Comparison of ENCODE assay signal across 9 cellular contexts in genomic region chr16:660459-661183, GRCh38. TPM values are rescaled to one million over a fixed set of nuclear protein-coding genes. Genes with fewer than 3 reads are reported as not detected.
DNase-seq lines count a peak whose midpoint lies in the region; TF ChIP-seq lines count a peak whose summit lies in the region.
"Had no signal": no experiment of that assay in that cellular context is flagged by ENCODE, and none has a peak within 500 bp of the region (broad histone marks: within the 10 kb centered on the region; RNA-seq: fewer than 3 reads in every experiment).

No MANE protein-coding gene starts in this region.

- H3K4ac ChIP-seq in H9 (ENCODE audit: low read depth, low read length), result no peak overlapping the region

- H4K8ac ChIP-seq in H9 (replicated peaks; ENCODE audit: insufficient read length, low read depth, low read length), result no peak overlapping the region

- H3K56ac ChIP-seq in H9 (ENCODE audit: insufficient read length, low read depth, low read length), result no peak overlapping the region

- H3K79me2 ChIP-seq in H9 (ENCODE audit: insufficient read depth, low read length), result no peaks in the 10 kb centered on the region

- no peak overlapping the region for H3T11ph ChIP-seq in H9 (ENCODE audit: low read length)

- no peak overlapping the region for H3K27ac ChIP-seq in H9 (ENCODE audit: insufficient read length, low read depth, low read length)

- no peaks in the 10 kb centered on the region; the same call in 1 of the 2 replicates for H3K4me1 ChIP-seq in H9 (ENCODE audit: insufficient read depth, low read length)

- no peaks in the 10 kb centered on the region for H4K20me1 ChIP-seq in H9 (ENCODE audit: control insufficient read depth, insufficient read depth, insufficient read length)

- H4K91ac ChIP-seq in H9 (ENCODE audit: insufficient read length, low read depth, low read length), result no peak overlapping the region

- peak overlapping the region; percentile 50 for H3K18ac ChIP-seq in H9 (ENCODE audit: insufficient read length, low read depth, low read length)

- peak; percentile 86 for DNase-seq in COLO829 (ENCODE audit: low spot score)
- peak; percentile 95 for DNase-seq in H9
- DNase-seq in NCI-H526 (lab: John Stamatoyannopoulos, UW), result peak; percentile 50 to 84
- DNase-seq in activated CD4-positive, alpha-beta T cell treated with anti-CD3 and anti-CD28 coated beads, Interleukin-2, amount 50 U/mL, for 1 hour, result peak; percentile 65
- DNase-seq in dermis microvascular lymphatic vessel endothelial cell (ENCODE audit: low read depth in 2 of 2), result peak; percentile 77 to 93
- DNase-seq in lower leg skin (ENCODE audit: low spot score in 2 of 2), result peak; percentile 68 to 96
- DNase-seq in stimulated activated CD4-positive, alpha-beta T cell treated with anti-CD3 and anti-CD28 coated beads, TNF-alpha, amount 100 ng/mL, for 1 hour (ENCODE audit: low read depth in 3 of 3, low spot score in 1 of 3), result peak in 2 of 3 donors; percentile 29 to 53
- no peak for DNase-seq in GDM1 (lab: John Stamatoyannopoulos, UW)

- intact Hi-C loops in lower leg skin (cut with DNase I; ENCODE audit: low total_unique reads), result loop anchor here (10.0 kb wide), 1 partner anchor 116 kb away; no protein-coding TSS in a partner anchor

- peak overlapping the region in 1 of 2 experiments; percentile 62; a peak in 1 of 5 replicates for H3K4me3 Mint-ChIP-seq in H9
- H3K4me3 Mint-ChIP-seq: T-helper 1 cell treated with Interleukin-12 subunit alpha and Interleukin-12 subunit beta and Interleukin-4 antibody, amounts not matched to agents 30 μg/mL and 1 μg/mL, for 36 hours had no signal

- no peak overlapping the region for H2BK20ac ChIP-seq in H9 (ENCODE audit: low read depth, low read length, poor library complexity, severe bottlenecking)

- H3K23ac ChIP-seq in H9 (ENCODE audit: insufficient read length, low read depth, low read length), result no peak overlapping the region

- H3K4me1 Mint-ChIP-seq in H9, result peaks cover 0 to 5% of the 10 kb centered on the region in 2 experiments; a peak in 2 of 4 replicates

- peaks cover 2 to 13% (median 8%) of the 10 kb centered on the region in 3 experiments; a peak in 5 of 7 replicates for H3K36me3 Mint-ChIP-seq in H9 (ENCODE audit: insufficient read depth in 1 of 3, low read depth in 3 of 3)

- TF ChIP-seq POLR2A in lower leg skin (IDR thresholded peaks at IDR 0.05), result no peak

- H3K23me2 ChIP-seq in H9 (ENCODE audit: insufficient read length, low read depth, low read length, poor library complexity, severe bottlenecking), result no peaks in the 10 kb centered on the region

- H3K79me1 ChIP-seq in H9 (ENCODE audit: insufficient read depth, low read depth, low read length, poor library complexity, severe bottlenecking), result no peaks in the 10 kb centered on the region

- no peaks in the 10 kb centered on the region for H3K9me3 ChIP-seq in H9 (ENCODE audit: control insufficient read depth, low read depth, low read length)

- no peak overlapping the region for H2AK5ac ChIP-seq in H9 (ENCODE audit: insufficient read length, low read length)

- no peak overlapping the region for H3K4me3 ChIP-seq in lower leg skin (ENCODE audit: low read depth, poor library complexity, severe bottlenecking)

- no peaks in the 10 kb centered on the region for H3K27me3 ChIP-seq in H9 (ENCODE audit: insufficient read depth, low read length)

- H3K14ac ChIP-seq in H9 (ENCODE audit: insufficient read depth, low read length), result no peak overlapping the region

- TF ChIP-seq CTCF in H9 (conservative IDR thresholded peaks at IDR 0.05) (peak; percentile 72), lower leg skin (IDR thresholded peaks at IDR 0.05) (no peak)

- no peak overlapping the region for H3K4me2 ChIP-seq in H9 (ENCODE audit: insufficient read depth, insufficient read length, low read length)

- H2BK12ac ChIP-seq in H9 (ENCODE audit: insufficient read length, low read depth, low read length), result no peak overlapping the region

- WGBS in H9 (ENCODE audit: extremely low coverage, insufficient read length, low lambda C conversion rate), result no CpG with 5 or more reads among the region's 43 CpGs
- 31 to 65% methylated on average over 17 to 23 of the region's 43 CpGs for WGBS in lower leg skin, 2 donors

- no peak overlapping the region for H4K5ac ChIP-seq in H9 (ENCODE audit: insufficient read length, low read depth, low read length)

- no peaks in the 10 kb centered on the region for H3K27me3 Mint-ChIP-seq in H9 (ENCODE audit: low read depth)

- H3K9me3 Mint-ChIP-seq in H9, result no peaks in the 10 kb centered on the region
- H3K9me3 Mint-ChIP-seq: T-helper 1 cell treated with Interleukin-12 subunit alpha and Interleukin-12 subunit beta and Interleukin-4 antibody, amounts not matched to agents 30 μg/mL and 1 μg/mL, for 36 hours had no signal

- H3K27ac Mint-ChIP-seq in H9, result no peak overlapping the region
- H3K27ac Mint-ChIP-seq: T-helper 1 cell treated with Interleukin-12 subunit alpha and Interleukin-12 subunit beta and Interleukin-4 antibody, amounts not matched to agents 30 μg/mL and 1 μg/mL, for 36 hours had no signal

- no peak overlapping the region for H2AFZ ChIP-seq in H9 (ENCODE audit: low read length)

- H2BK15ac ChIP-seq in H9 (ENCODE audit: low read depth, low read length), result no peak overlapping the region; the same call in 1 of the 2 replicates

- H2BK120ac ChIP-seq in H9 (ENCODE audit: low read depth, low read length, poor library complexity, severe bottlenecking), result no peak overlapping the region

- H3K9ac ChIP-seq in H9 (ENCODE audit: extremely low read depth, insufficient read length, low read length), result no peak overlapping the region

- H2BK5ac ChIP-seq in H9 (ENCODE audit: insufficient read length, low read length), result no peak overlapping the region

RNA-seq across cellular contexts. Expression of gene RHOT2, which starts 7.3 kb away (rescaled TPM):
- total RNA-seq in H9 (2021), result 206 and 210 TPM in 2 replicates
- total RNA-seq in dermis microvascular lymphatic vessel endothelial cell, result 23.5 and 33.8 TPM in 2 replicates
- 10 to 100 TPM; 36.1 to 86.7 (median 58.7) TPM for total RNA-seq in lower leg skin

RNA-seq across cellular contexts. Expression of gene WDR90, which starts 11.5 kb away (rescaled TPM):
- 61.8 and 68.2 TPM in 2 replicates for total RNA-seq in H9 (2021)
- 6.8 and 11.4 TPM in 2 replicates for total RNA-seq in dermis microvascular lymphatic vessel endothelial cell
- 10 to 100 TPM; 11.1 to 32.1 (median 18.9) TPM for total RNA-seq in lower leg skin

RNA-seq across cellular contexts. Expression of gene RHBDL1, which starts 14.8 kb away (rescaled TPM):
- total RNA-seq in H9 (2021) (7.6 and 8.8 TPM in 2 replicates), dermis microvascular lymphatic vessel endothelial cell (0.13 and 0.25 TPM in 2 replicates), lower leg skin (1 to 10 TPM; 1.4 to 5.3 (median 2.6) TPM)

RNA-seq across cellular contexts. Expression of gene MCRIP2, which starts 19.0 kb away (rescaled TPM):
- total RNA-seq in H9 (2021), result 50.5 and 52.5 TPM in 2 replicates
- total RNA-seq in dermis microvascular lymphatic vessel endothelial cell, result 9.8 and 10.1 TPM in 2 replicates
- 10 to 100 TPM; 10.5 to 31.3 (median 23.2) TPM for total RNA-seq in lower leg skin

RNA-seq across cellular contexts. Expression of gene STUB1, which starts 19.6 kb away (rescaled TPM):
- total RNA-seq in H9 (2021), result 95.6 and 102 TPM in 2 replicates
- 78.6 and 85.8 TPM in 2 replicates for total RNA-seq in dermis microvascular lymphatic vessel endothelial cell
- 100 to 1,000 TPM; 195 to 272 (median 198) TPM for total RNA-seq in lower leg skin
